In the genomic region with DNA sequence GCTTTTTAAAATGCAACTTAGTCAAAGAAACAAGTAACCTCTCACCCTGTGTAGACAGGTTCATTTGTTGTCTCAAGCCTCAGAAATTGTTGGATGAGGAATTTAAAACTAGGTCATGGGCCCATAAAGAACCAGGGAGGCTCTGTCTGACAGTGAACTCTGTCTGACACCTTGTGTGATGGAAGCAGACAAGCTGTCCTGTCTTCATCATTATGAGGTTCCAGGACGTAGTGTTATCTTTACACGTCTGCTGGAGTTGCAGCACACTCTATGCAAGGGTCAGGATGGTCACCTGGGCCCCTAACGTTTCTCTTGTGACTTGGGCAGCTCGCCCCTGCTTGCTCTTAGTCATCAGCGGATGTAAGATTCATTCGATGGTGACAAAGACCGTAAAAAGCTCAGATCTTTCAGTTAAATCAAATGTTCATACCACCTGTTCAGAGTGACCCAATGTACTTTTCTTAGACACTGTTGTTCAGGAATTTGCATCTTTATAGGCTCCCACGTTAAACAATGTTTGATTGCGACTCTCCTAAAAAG, we compare ENCODE assay signal across 15 cellular contexts.
A peak's percentile ranks its signal among the peaks of the same experiment; 100 is the strongest.
DNase-seq lines count a peak whose midpoint lies in the region; ATAC-seq and TF ChIP-seq lines count a peak whose summit lies in the region.
"Had no signal": no experiment of that assay in that cellular context is flagged by ENCODE, and none has a peak within 500 bp of the region (broad histone marks: within the 10 kb centered on the region; RNA-seq: fewer than 3 reads in every experiment).

No MANE protein-coding gene starts in this region.

- H3K9ac ChIP-seq in PC-3 (ENCODE audit: low read length) = no peak overlapping the region
- H3K9ac ChIP-seq: BLaER1 treated with 17β-estradiol and CSF1 and Interleukin-3, amounts not matched to agents 10 nM and 100 nM had no signal

- no peak overlapping the region for H2AFZ ChIP-seq in PC-3 (ENCODE audit: low read length)

- peaks cover 22% of the 10 kb centered on the region for H3K4me1 ChIP-seq in PC-3 (ENCODE audit: insufficient read depth, low read length)
- H3K4me1 ChIP-seq: BLaER1 treated with 17β-estradiol and CSF1 and Interleukin-3, amounts not matched to agents 10 nM and 100 nM had no signal

- H3K79me2 ChIP-seq in PC-3 (ENCODE audit: low read length) = no peaks in the 10 kb centered on the region

- in situ Hi-C loops in Caki2 (cut with HindIII; ENCODE audit: low pct_unique_long_range_greater_than_20kb, low sequenced_read_pairs) = no loop called here

- no peaks in the 10 kb centered on the region for H4K20me1 ChIP-seq in PC-3 (ENCODE audit: low read length)
- H4K20me1 ChIP-seq: BLaER1 treated with 17β-estradiol and CSF1 and Interleukin-3, amounts not matched to agents 10 nM and 100 nM had no signal

- intact Hi-C loops in PC-3 (cut with micrococcal nuclease) = no loop called here

- no peaks in the 10 kb centered on the region for H3K9me2 ChIP-seq in PC-3 (replicated peaks; ENCODE audit: low read length)

- no peak for TF ChIP-seq CTCF in PC-3 (conservative IDR thresholded peaks at IDR 0.05; ENCODE audit: low read depth, low read length)

- CTCF ChIA-PET in PC-3 (lab: Charles Lee) = no interaction called here

- no peaks in the 10 kb centered on the region for H3K27me3 ChIP-seq in PC-3 (ENCODE audit: low read length)

- BruUV-seq in PC-3 (replicated peaks; lab: Mats Ljungman, UMichigan) = no TSS peak

- DNase-seq in Caki2 (ENCODE audit: low read depth) = peak; percentile 92
- DNase-seq in PC-3 = peak; percentile 70
- peak; percentile 78 for DNase-seq in left kidney (ENCODE audit: low read depth, low spot score)
- DNase-seq in inferior parietal cortex (ENCODE audit: extremely low spot score) = no peak
- no peak for DNase-seq in KG1 (lab: John Stamatoyannopoulos, UW)
- DNase-seq: Calu3; CD4-positive, CD25-positive, alpha-beta regulatory T cell; DMS79; GOT3; H9; IMR-90; KBM-7 had no signal

- H3K4me2 ChIP-seq in PC-3 (ENCODE audit: low read length) = peak overlapping the region; percentile 15; the same call in 1 of the 2 replicates
- H3K4me2 ChIP-seq: BLaER1 treated with 17β-estradiol and CSF1 and Interleukin-3, amounts not matched to agents 10 nM and 100 nM had no signal

- no peak overlapping the region for H3K4me3 ChIP-seq in PC-3 (ENCODE audit: low read length)
- H3K4me3 ChIP-seq: BLaER1 treated with 17β-estradiol and CSF1 and Interleukin-3, amounts not matched to agents 10 nM and 100 nM had no signal

- ATAC-seq in PC-3 (no peak), HG02840 (IDR thresholded peaks at IDR 0.05; ENCODE audit: low FRiP score, unreplicated experiment) (no peak), GM21737 (IDR thresholded peaks at IDR 0.05; ENCODE audit: unreplicated experiment) (no peak)

- H3K9me3 ChIP-seq in PC-3 (ENCODE audit: low read length) = no peaks in the 10 kb centered on the region
- H3K9me3 ChIP-seq: BLaER1 treated with 17β-estradiol and CSF1 and Interleukin-3, amounts not matched to agents 10 nM and 100 nM had no signal

- H3K27ac ChIP-seq in PC-3 (ENCODE audit: low read length) = peak overlapping the region; percentile 51
- H3K27ac ChIP-seq: BLaER1 treated with 17β-estradiol and CSF1 and Interleukin-3, amounts not matched to agents 10 nM and 100 nM had no signal

- H3F3A ChIP-seq in PC-3 (ENCODE audit: low read length, unreplicated experiment) = no peaks in the 10 kb centered on the region

- POLR2A ChIA-PET in PC-3 (lab: Charles Lee; ENCODE audit: unreplicated experiment) = no interaction called here

- no peaks in the 10 kb centered on the region for H3K36me3 ChIP-seq in PC-3 (ENCODE audit: low read depth, low read length)
- H3K36me3 ChIP-seq: BLaER1 treated with 17β-estradiol and CSF1 and Interleukin-3, amounts not matched to agents 10 nM and 100 nM had no signal

Comparison
In these comparisons a context has a peak if more than half of its experiments do, and no peak if none do; other contexts are left out.
1. DNase-seq: peak in Caki2 (single experiment), PC-3 (single experiment) and left kidney (single experiment); none in inferior parietal cortex (single experiment) and KG1 (single experiment).